ENCODE assay signal across 8 cellular contexts in the genomic region with DNA sequence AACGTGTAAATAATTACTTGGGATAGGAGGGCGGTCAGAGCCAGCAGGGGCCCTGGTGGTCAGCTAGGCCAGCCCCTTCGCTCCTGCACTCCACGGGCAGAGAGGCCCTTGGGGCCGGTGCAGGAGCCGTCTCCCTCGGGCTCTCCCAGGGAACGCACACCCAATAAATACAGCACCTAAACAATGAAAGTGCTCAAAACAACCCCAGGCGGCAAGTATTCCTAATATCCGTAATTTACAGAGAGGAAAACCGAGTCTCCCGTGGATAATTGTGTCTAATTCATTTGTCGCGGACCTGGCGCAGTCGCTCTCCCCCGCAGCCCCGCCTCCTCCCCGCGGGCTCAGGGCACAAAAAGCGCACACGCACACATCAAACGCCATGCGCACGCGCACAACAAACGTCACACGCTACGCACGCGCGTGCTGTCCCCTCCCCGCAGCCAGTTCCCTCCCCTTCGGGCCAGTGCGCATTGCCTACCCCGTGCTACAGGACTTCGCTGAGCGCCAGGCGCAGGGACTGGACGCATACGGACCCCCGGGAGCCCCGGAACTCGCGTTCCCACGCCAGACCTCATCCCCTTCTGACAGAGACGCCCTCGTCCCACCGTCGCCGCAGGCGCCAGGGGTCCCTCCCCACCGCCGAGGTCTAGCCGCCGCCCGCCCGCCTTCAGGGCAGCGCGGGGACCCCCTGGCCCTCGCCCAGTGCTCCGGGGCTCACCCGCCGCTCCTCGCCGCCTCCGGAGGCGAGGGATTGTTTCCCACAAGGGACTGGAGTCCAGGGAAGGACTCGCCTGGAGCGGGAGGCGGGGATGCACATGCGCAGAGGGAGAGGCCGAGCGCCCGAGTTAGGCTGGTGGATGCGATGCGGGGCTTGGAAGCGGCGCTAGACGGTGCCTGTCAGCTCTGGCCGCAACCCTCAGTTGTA. TPM values are rescaled to one million over a fixed set of nuclear protein-coding genes. Genes with fewer than 3 reads are reported as not detected.
A peak's percentile ranks its signal among the peaks of the same experiment; 100 is the strongest.
DNase-seq lines count a peak whose midpoint lies in the region; ATAC-seq and TF ChIP-seq lines count a peak whose summit lies in the region.

A gene (minus strand): TSS at position 324 of the 925 bp plus-strand sequence. CDS start 1,300 bp downstream, outside the sequence.

- 0% methylated on average over 55 to 65 of the region's 81 CpGs for WGBS in lower leg skin, 2 donors

- peak; percentile 92 for ATAC-seq in GM19372 (IDR thresholded peaks at IDR 0.05; ENCODE audit: low read depth, unreplicated experiment)
- peak; percentile 96 for ATAC-seq in HG03521 (IDR thresholded peaks at IDR 0.05; ENCODE audit: unreplicated experiment)

- no peaks in the 10 kb centered on the region for H3K9me3 Mint-ChIP-seq in dendritic cell treated with granulocyte-macrophage colony-stimulating factor and Interleukin-4, amounts not matched to agents 40 ng/mL and 50 ng/mL, for 4 days

- H3K27ac Mint-ChIP-seq in dendritic cell treated with granulocyte-macrophage colony-stimulating factor and Interleukin-4, amounts not matched to agents 40 ng/mL and 50 ng/mL, for 4 days = peak within 1 kb of the TSS; percentile 97

- TF ChIP-seq POLR2A in lower leg skin (IDR thresholded peaks at IDR 0.05) = peak in 1 of 2 donors; percentile 93

- H3K4me3 ChIP-seq in lower leg skin (ENCODE audit: low read depth, poor library complexity, severe bottlenecking) = peak within 1 kb of the TSS; percentile 95

- peaks cover 4% of the 10 kb centered on the region for H3K27me3 Mint-ChIP-seq in dendritic cell treated with granulocyte-macrophage colony-stimulating factor and Interleukin-4, amounts not matched to agents 40 ng/mL and 50 ng/mL, for 4 days

- H3K4me3 Mint-ChIP-seq in dendritic cell treated with granulocyte-macrophage colony-stimulating factor and Interleukin-4, amounts not matched to agents 40 ng/mL and 50 ng/mL, for 4 days = peak within 1 kb of the TSS; percentile 81

- intact Hi-C loops in dendritic cell treated with granulocyte-macrophage colony-stimulating factor and Interleukin-4, amounts not matched to agents 40 ng/mL and 50 ng/mL, for 4 days (cut with micrococcal nuclease) = loop anchor here (1.0 to 5.0 kb wide), 4 partner anchors 119 to 500 kb away; a partner anchor contains a TSS
- intact Hi-C loops in lower leg skin (cut with DNase I; ENCODE audit: low total_unique reads) = no loop called here

- peaks cover 27% of the 10 kb centered on the region for H3K36me3 Mint-ChIP-seq in dendritic cell treated with granulocyte-macrophage colony-stimulating factor and Interleukin-4, amounts not matched to agents 40 ng/mL and 50 ng/mL, for 4 days (ENCODE audit: low read depth)

- DNase-seq in NCI-H69 (lab: John Stamatoyannopoulos, UW) (peak; percentile 94), lower leg skin (ENCODE audit: low spot score in 2 of 2) (peak; percentile 94 to 99)
- peak; percentile 79 to 90 for DNase-seq in activated CD4-positive, alpha-beta T cell treated with anti-CD3 and anti-CD28 coated beads, Interleukin-2, amount 50 U/mL, for 24 hours (ENCODE audit: low read depth in 1 of 2, low spot score in 1 of 2)
- DNase-seq in stimulated activated CD4-positive, alpha-beta T cell treated with anti-CD3 and anti-CD28 coated beads, TNF-alpha, amount 100 ng/mL, for 24 hours (ENCODE audit: low read depth in 3 of 3) = peak; percentile 85 to 93 (median 90)

- TF ChIP-seq CTCF in C4-2B (conservative IDR thresholded peaks at IDR 0.05) (no peak), lower leg skin (IDR thresholded peaks at IDR 0.05) (no peak)

- peak within 1 kb of the TSS; percentile 96 for H3K27ac ChIP-seq in C4-2B

- peaks cover 24% of the 10 kb centered on the region for H3K4me1 Mint-ChIP-seq in dendritic cell treated with granulocyte-macrophage colony-stimulating factor and Interleukin-4, amounts not matched to agents 40 ng/mL and 50 ng/mL, for 4 days (ENCODE audit: low read depth)

RNA-seq across cellular contexts. Expression of the gene that starts here (rescaled TPM):
- total RNA-seq in lower leg skin = 10 to 100 TPM in 1 of 4 donors, 1 to 10 TPM in 3; 7.1 to 10.2 (median 8.2) TPM

Comparison
In these comparisons a context has a peak if more than half of its experiments do, and no peak if none do; other contexts are left out.
1. Peak in every context shown above with its lines: DNase-seq, ATAC-seq, H3K4me3 ChIP-seq and H3K27ac ChIP-seq.